In the genomic region with DNA sequence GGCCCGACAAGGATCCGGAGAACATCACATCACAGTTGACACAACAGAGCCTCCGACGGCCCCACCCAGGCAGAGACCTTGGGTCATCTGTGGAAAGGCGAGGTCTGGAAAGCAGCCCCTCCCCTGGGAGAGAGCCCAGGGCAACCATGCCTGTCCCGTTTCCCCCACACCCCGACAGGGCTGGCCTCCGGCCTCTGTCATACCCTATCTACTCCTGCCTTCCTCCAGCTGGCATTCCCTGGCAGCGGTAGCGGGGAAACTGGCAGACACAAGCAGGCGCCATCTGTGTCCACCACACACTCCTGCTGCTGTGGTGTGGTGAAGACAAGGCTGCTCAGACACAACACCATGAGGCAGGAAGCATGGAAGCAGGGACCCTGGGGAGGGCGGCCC, we compare ENCODE assay signal across 2 cellular contexts. TPM values are rescaled to one million over a fixed set of nuclear protein-coding genes. Genes with fewer than 3 reads are reported as not detected.
"Had no signal": no experiment of that assay in that cellular context is flagged by ENCODE, and none has a peak within 500 bp of the region (broad histone marks: within the 10 kb centered on the region; RNA-seq: fewer than 3 reads in every experiment).

No MANE protein-coding gene starts in this region.

RNA-seq across cellular contexts. Expression of gene ADAMTS7, which starts 33.3 kb away (rescaled TPM):
- total RNA-seq: activated CD8-positive, alpha-beta T cell treated with anti-CD3 and anti-CD28 coated beads, Interleukin-2, amount 10 ng/mL, durations not matched to agents 7 days and 5 days; T-helper 17 cell had no signal
